ENCODE assay signal across 10 cellular contexts in genomic region chr1:148362930-148363810, GRCh38.
DNase-seq lines count a peak whose midpoint lies in the region; FAIRE-seq and TF ChIP-seq lines count a peak whose summit lies in the region.
"Had no signal": no experiment of that assay in that cellular context is flagged by ENCODE, and none has a peak within 500 bp of the region (broad histone marks: within the 10 kb centered on the region; RNA-seq: fewer than 3 reads in every experiment).

No MANE protein-coding gene starts in this region.

- H3K27me3 ChIP-seq in esophagus (ENCODE audit: control insufficient read depth in 1 of 2, insufficient read depth in 2 of 2, low read length in 2 of 2) = no peaks in the 10 kb centered on the region
- no peaks in the 10 kb centered on the region for H3K27me3 ChIP-seq in smooth muscle cell (ENCODE audit: low read depth)
- no peaks in the 10 kb centered on the region for H3K27me3 ChIP-seq in Peyer's patch
- H3K27me3 ChIP-seq: MG63 had no signal

- H4K20me1 ChIP-seq in smooth muscle cell (ENCODE audit: low read depth) = no peaks in the 10 kb centered on the region

- no peak overlapping the region for H3K4me3 ChIP-seq in esophagus (ENCODE audit: low read depth in 1 of 2, low read length in 2 of 2)
- H3K4me3 ChIP-seq in smooth muscle cell = peak overlapping the region; percentile 43
- peak overlapping the region in 1 of 4 donors; percentile 36 for H3K4me3 ChIP-seq in Peyer's patch
- H3K4me3 ChIP-seq: A549, MG63 had no signal

- H3K27ac Mint-ChIP-seq in activated CD4-positive, alpha-beta memory T cell treated with anti-CD3 and anti-CD28 coated beads, Interleukin-2, amount 10 ng/mL, durations not matched to agents 7 days and 5 days = no peak overlapping the region

- no peak for TF ChIP-seq CTCF in smooth muscle cell (IDR thresholded peaks at IDR 0.05; ENCODE audit: borderline replicate concordance, insufficient read depth, poor library complexity, severe bottlenecking)
- TF ChIP-seq CTCF in Peyer's patch (IDR thresholded peaks at IDR 0.05) = no peak

- peak; percentile 13 to 26 for DNase-seq in activated CD4-positive, alpha-beta T cell treated with anti-CD3 and anti-CD28 coated beads for 4 hours
- DNase-seq in activated CD4-positive, alpha-beta T cell treated with anti-CD3 and anti-CD28 coated beads, Interleukin-2, amount 50 U/mL, for 4 hours = no peak
- peak; percentile 43 for DNase-seq in activated CD4-positive, alpha-beta memory T cell treated with anti-CD3 and anti-CD28 coated beads, Interleukin-2, amount 10 ng/mL, durations not matched to agents 7 days and 5 days
- DNase-seq in smooth muscle cell (lab: John Stamatoyannopoulos, UW; ENCODE audit: unreplicated experiment) (no peak), frontal cortex (ENCODE audit: low spot score in 2 of 2) (no peak), Peyer's patch (no peak), mucosa of gallbladder (ENCODE audit: low spot score) (no peak)

- CTCF ChIA-PET in activated CD4-positive, alpha-beta memory T cell treated with anti-CD3 and anti-CD28 coated beads, Interleukin-2, amount 10 ng/mL, durations not matched to agents 7 days and 5 days (lab: Charles Lee) = interaction anchor here (1.3 kb wide), 1 partner anchor 9 kb away, joined by 5 read pairs; no protein-coding TSS in a partner anchor

- H3K4me1 ChIP-seq in esophagus (ENCODE audit: control insufficient read depth in 2 of 2, insufficient read depth in 2 of 2, low read length in 1 of 2) (peaks cover 0 to 5% of the 10 kb centered on the region in 2 donors), smooth muscle cell (ENCODE audit: low read depth) (peaks cover 7% of the 10 kb centered on the region), Peyer's patch (peaks cover 0 to 13% (median 3%) of the 10 kb centered on the region in 4 donors)

- H3K9ac ChIP-seq in smooth muscle cell (ENCODE audit: low read depth) = peak overlapping the region; percentile 62

- peak overlapping the region; percentile 87 for H3K4me2 ChIP-seq in smooth muscle cell
- H3K4me2 ChIP-seq: A549 had no signal

- no peaks in the 10 kb centered on the region for H3K9me3 Mint-ChIP-seq in activated CD4-positive, alpha-beta memory T cell treated with anti-CD3 and anti-CD28 coated beads, Interleukin-2, amount 10 ng/mL, durations not matched to agents 7 days and 5 days

- peaks cover 49% of the 10 kb centered on the region for H3K4me1 Mint-ChIP-seq in activated CD4-positive, alpha-beta memory T cell treated with anti-CD3 and anti-CD28 coated beads, Interleukin-2, amount 10 ng/mL, durations not matched to agents 7 days and 5 days

- no peak for TF ChIP-seq POLR2A in Peyer's patch (IDR thresholded peaks at IDR 0.05)

- H3K27me3 Mint-ChIP-seq in activated CD4-positive, alpha-beta memory T cell treated with anti-CD3 and anti-CD28 coated beads, Interleukin-2, amount 10 ng/mL, durations not matched to agents 7 days and 5 days = peaks cover 48% of the 10 kb centered on the region

- no peak for FAIRE-seq in frontal cortex (lab: Jason Lieb, UNC)
- FAIRE-seq: A549 had no signal

- 68 to 74% methylated on average over 14 of the region's 14 CpGs for WGBS in esophagus, 2 donors
- 81% methylated on average over 14 of the region's 14 CpGs for WGBS in smooth muscle cell (ENCODE audit: low lambda C conversion rate)

- POLR2A ChIA-PET in activated CD4-positive, alpha-beta memory T cell treated with anti-CD3 and anti-CD28 coated beads, Interleukin-2, amount 10 ng/mL, durations not matched to agents 7 days and 5 days (lab: Charles Lee) = interaction anchor here (1.4 to 3.6 kb wide), 6 partner anchors 10 to 160 kb away, joined by 4 to 19 read pairs (median 8); no protein-coding TSS in a partner anchor

- H3K36me3 Mint-ChIP-seq in activated CD4-positive, alpha-beta memory T cell treated with anti-CD3 and anti-CD28 coated beads, Interleukin-2, amount 10 ng/mL, durations not matched to agents 7 days and 5 days (ENCODE audit: low read depth) = no peaks in the 10 kb centered on the region

- H3K9me3 ChIP-seq in esophagus (ENCODE audit: control insufficient read depth in 2 of 2, insufficient read depth in 1 of 2, low read depth in 1 of 2, low read length in 1 of 2) (no peaks in the 10 kb centered on the region), smooth muscle cell (replicated peaks; ENCODE audit: low read depth) (no peaks in the 10 kb centered on the region), Peyer's patch (no peaks in the 10 kb centered on the region)
- H3K9me3 ChIP-seq: A549, MG63 had no signal

- H2AFZ ChIP-seq in smooth muscle cell (ENCODE audit: low read depth) = peak overlapping the region; percentile 52

- H3K79me2 ChIP-seq in smooth muscle cell (ENCODE audit: low read depth) = no peaks in the 10 kb centered on the region

- H3K4me3 Mint-ChIP-seq in activated CD4-positive, alpha-beta memory T cell treated with anti-CD3 and anti-CD28 coated beads, Interleukin-2, amount 10 ng/mL, durations not matched to agents 7 days and 5 days = peak overlapping the region; percentile 75

- peaks cover 5% of the 10 kb centered on the region for H3F3A ChIP-seq in smooth muscle cell (ENCODE audit: low read depth)

- H3K36me3 ChIP-seq in esophagus (ENCODE audit: control insufficient read depth in 2 of 2, insufficient read depth in 2 of 2, low read length in 1 of 2) = no peaks in the 10 kb centered on the region
- H3K36me3 ChIP-seq in smooth muscle cell (ENCODE audit: low read depth) = no peaks in the 10 kb centered on the region
- no peaks in the 10 kb centered on the region for H3K36me3 ChIP-seq in Peyer's patch
- H3K36me3 ChIP-seq: MG63 had no signal

- H3K27ac ChIP-seq in esophagus (ENCODE audit: low read depth in 2 of 2, low read length in 1 of 2) = peak overlapping the region; percentile 70 to 94
- peak overlapping the region; percentile 30 for H3K27ac ChIP-seq in smooth muscle cell (ENCODE audit: low read depth)
- H3K27ac ChIP-seq in Peyer's patch = no peak overlapping the region
- H3K27ac ChIP-seq: A549 had no signal

Comparison
In these comparisons a context has a peak if more than half of its experiments do, and no peak if none do; other contexts are left out.
1. DNase-seq: peak in activated CD4-positive, alpha-beta T cell treated with anti-CD3 and anti-CD28 coated beads for 4 hours (2 of 2) and activated CD4-positive, alpha-beta memory T cell treated with anti-CD3 and anti-CD28 coated beads, Interleukin-2, amount 10 ng/mL, durations not matched to agents 7 days and 5 days (single experiment); none in activated CD4-positive, alpha-beta T cell treated with anti-CD3 and anti-CD28 coated beads, Interleukin-2, amount 50 U/mL, for 4 hours (0 of 2), smooth muscle cell (single experiment), frontal cortex (0 of 2), Peyer's patch (0 of 3) and mucosa of gallbladder (single experiment).
2. H3K27ac ChIP-seq: peak in esophagus (2 of 2) and smooth muscle cell (single experiment); none in Peyer's patch (0 of 4).